Comparison of ENCODE assay signal across 8 cellular contexts in genomic region chr2:179340678-179341077, GRCh38.
DNase-seq lines count a peak whose midpoint lies in the region; ATAC-seq and TF ChIP-seq lines count a peak whose summit lies in the region.

No MANE protein-coding gene starts in this region.

- no peak overlapping the region for H3K27ac ChIP-seq in DND-41 (ENCODE audit: low read length)
- H3K27ac ChIP-seq in breast epithelium = no peak overlapping the region

- DNase-seq in DND-41 (no peak), NCI-H146 (lab: John Stamatoyannopoulos, UW) (peak; percentile 25), breast epithelium (ENCODE audit: low spot score in 2 of 2) (no peak), medulla oblongata (ENCODE audit: extremely low spot score) (peak; percentile 60), NOMO-1 treated with dmso at 0.1 percent for 144 hours (lab: John Stamatoyannopoulos, UW; ENCODE audit: unreplicated experiment) (no peak)
- DNase-seq in stimulated activated naive CD4-positive, alpha-beta T cell (lab: John Stamatoyannopoulos, UW) = no peak
- no peak for DNase-seq in stimulated activated CD4-positive, alpha-beta T cell treated with anti-CD3 and anti-CD28 coated beads, Interleukin-4, amount 100 ng/mL, for 1 hour

- ATAC-seq in DND-41 (ENCODE audit: insufficient read depth, low read depth) (no peak), HG02981 (IDR thresholded peaks at IDR 0.05; ENCODE audit: unreplicated experiment) (no peak)

- TF ChIP-seq POLR2A in breast epithelium (IDR thresholded peaks at IDR 0.05) = no peak

- H3K4me1 ChIP-seq in DND-41 (ENCODE audit: insufficient read depth, low read length) = no peaks in the 10 kb centered on the region
- H3K4me1 ChIP-seq in breast epithelium = no peaks in the 10 kb centered on the region

- H3K9me3 ChIP-seq in DND-41 (ENCODE audit: insufficient read depth, low read length, severe bottlenecking) (no peaks in the 10 kb centered on the region), breast epithelium (no peaks in the 10 kb centered on the region)

- no peak overlapping the region for H2AFZ ChIP-seq in DND-41 (ENCODE audit: low read depth, low read length)

- no peak overlapping the region for H3K4me3 ChIP-seq in DND-41 (ENCODE audit: low read depth in 1 of 2, low read length in 2 of 2)
- H3K4me3 ChIP-seq in breast epithelium = no peak overlapping the region

- no peaks in the 10 kb centered on the region for H3K27me3 ChIP-seq in DND-41 (ENCODE audit: insufficient read depth, low read length, poor library complexity)
- H3K27me3 ChIP-seq in breast epithelium = no peaks in the 10 kb centered on the region

- no peaks in the 10 kb centered on the region for H3K79me2 ChIP-seq in DND-41 (ENCODE audit: insufficient read depth, low read length)

- H3K36me3 ChIP-seq in DND-41 (ENCODE audit: insufficient read depth, low read length) = no peaks in the 10 kb centered on the region
- H3K36me3 ChIP-seq in breast epithelium = no peaks in the 10 kb centered on the region

- peak; percentile 37 for TF ChIP-seq CTCF in DND-41 (IDR thresholded peaks at IDR 0.05; ENCODE audit: borderline replicate concordance, extremely low read depth, low read length, poor library complexity, severe bottlenecking)
- TF ChIP-seq CTCF in breast epithelium (IDR thresholded peaks at IDR 0.05) = peak in 2 of 3 donors; percentile 22 to 34

- no peak overlapping the region for H3K4me2 ChIP-seq in DND-41 (ENCODE audit: insufficient read depth, low read length)

- H3K9ac ChIP-seq in DND-41 (ENCODE audit: low read depth, low read length) = no peak overlapping the region

- no peaks in the 10 kb centered on the region for H4K20me1 ChIP-seq in DND-41 (ENCODE audit: insufficient read depth, low read length)

- intact Hi-C loops in breast epithelium (cut with DNase I; ENCODE audit: low total_unique reads) = no loop called here

Comparison
In these comparisons a context has a peak if more than half of its experiments do, and no peak if none do; other contexts are left out.
1. DNase-seq: peak in NCI-H146 (single experiment) and medulla oblongata (single experiment); none in DND-41 (single experiment), breast epithelium (0 of 2), NOMO-1 treated with dmso at 0.1 percent for 144 hours (single experiment), stimulated activated naive CD4-positive, alpha-beta T cell (0 of 6) and stimulated activated CD4-positive, alpha-beta T cell treated with anti-CD3 and anti-CD28 coated beads, Interleukin-4, amount 100 ng/mL, for 1 hour (single experiment).